1 cellular context compared by ENCODE assay signal in genomic region chr6:26318459-26319404, GRCh38.
TF ChIP-seq lines count a peak whose summit lies in the region.

No MANE protein-coding gene starts in this region.

TF ChIP-seq in K562, 482 proteins besides CTCF, POLR2A, EP300 and RAD21 (continued from another document and continues in another):
- no peak for TF ChIP-seq CHD7 (IDR thresholded peaks at IDR 0.05; ENCODE audit: low read depth, low read length)
- no peak for TF ChIP-seq ATF3 (IDR thresholded peaks at IDR 0.05)
- 0 out of 2 replicates have a peak, but pooled peaks have one; percentile 41 for TF ChIP-seq ATF3 (CRISPR knock-in tag; conservative IDR thresholded peaks at IDR 0.05)
- TF ChIP-seq E2F1 (CRISPR knock-in tag; IDR thresholded peaks at IDR 0.05) = no peak
- TF ChIP-seq ZNF512 (tag; IDR thresholded peaks at IDR 0.05) = no peak
- TF ChIP-seq CBX3 (IDR thresholded peaks at IDR 0.05; ENCODE audit: borderline replicate concordance in 1 of 2, low read length in 2 of 2) = 0 out of 3 replicates have a peak, but pooled peaks of 1 of the 2 experiments have one; percentile 17
- no peak for TF ChIP-seq NCOA4 (IDR thresholded peaks at IDR 0.05; ENCODE audit: partially characterized antibody)
- TF ChIP-seq PCBP1 (IDR thresholded peaks at IDR 0.05; ENCODE audit: low read depth, low read length, poor library complexity, severe bottlenecking) = no peak
- no peak for TF ChIP-seq ZNF224 (CRISPR knock-in tag; IDR thresholded peaks at IDR 0.05)
- no peak for TF ChIP-seq HES1 (IDR thresholded peaks at IDR 0.05; ENCODE audit: low read depth)
- no peak for TF ChIP-seq ZNF146 (CRISPR knock-in tag; IDR thresholded peaks at IDR 0.05; ENCODE audit: unreplicated experiment)
- TF ChIP-seq SLC30A9 (CRISPR knock-in tag; IDR thresholded peaks at IDR 0.05) = no peak
- no peak for TF ChIP-seq ID3 (CRISPR knock-in tag; IDR thresholded peaks at IDR 0.05)
- TF ChIP-seq ID3 (tag; IDR thresholded peaks at IDR 0.05) = 0 out of 2 replicates have a peak, but pooled peaks have one; percentile 44
- TF ChIP-seq FOXP4 (CRISPR knock-in tag; IDR thresholded peaks at IDR 0.05; ENCODE audit: borderline replicate concordance) = no peak
- TF ChIP-seq PHF20 (IDR thresholded peaks at IDR 0.05; ENCODE audit: partially characterized antibody) = no peak
- TF ChIP-seq ARID2 (IDR thresholded peaks at IDR 0.05) = peak; percentile 3; the same call in 1 of the 2 replicates
- 0 out of 2 replicates have a peak, but pooled peaks have one; percentile 9 for TF ChIP-seq ELF4 (CRISPR knock-in tag; IDR thresholded peaks at IDR 0.05)
- TF ChIP-seq FIP1L1 (IDR thresholded peaks at IDR 0.05; ENCODE audit: low read depth, low read length, poor library complexity, severe bottlenecking) = no peak
- TF ChIP-seq ZNF165 (CRISPR knock-in tag; IDR thresholded peaks at IDR 0.05; ENCODE audit: borderline replicate concordance) = no peak
- no peak for TF ChIP-seq ZNF143 (CRISPR knock-in tag; IDR thresholded peaks at IDR 0.05)
- 0 out of 2 replicates have a peak, but pooled peaks have one; percentile 40 for TF ChIP-seq SNIP1 (IDR thresholded peaks at IDR 0.05; ENCODE audit: low read depth)
- TF ChIP-seq ZNF76 (CRISPR knock-in tag; IDR thresholded peaks at IDR 0.05; ENCODE audit: borderline replicate concordance) = no peak
- TF ChIP-seq NFRKB (IDR thresholded peaks at IDR 0.05; ENCODE audit: low read depth) = 0 out of 2 replicates have a peak, but pooled peaks have one; percentile 33
- TF ChIP-seq NR2F6 (CRISPR knock-in tag; IDR thresholded peaks at IDR 0.05) = no peak
- TF ChIP-seq SMAD1 (IDR thresholded peaks at IDR 0.05; ENCODE audit: low read depth, low read length, partially characterized antibody) = no peak
- TF ChIP-seq STAG1 (CRISPR knock-in tag; IDR thresholded peaks at IDR 0.05; ENCODE audit: borderline replicate concordance) = no peak
- no peak for TF ChIP-seq BHLHE40 (IDR thresholded peaks at IDR 0.05; ENCODE audit: low read length)
- no peak for TF ChIP-seq TAF9B (IDR thresholded peaks at IDR 0.05; ENCODE audit: partially characterized antibody)
- TF ChIP-seq ELF1 (tag; IDR thresholded peaks at IDR 0.05) = peak; percentile 1; the same call in 1 of the 2 replicates
- no peak for TF ChIP-seq ZNF384 (IDR thresholded peaks at IDR 0.05; ENCODE audit: low read depth, low read length)
- no peak for TF ChIP-seq NFIX (CRISPR knock-in tag; IDR thresholded peaks at IDR 0.05; ENCODE audit: low read depth)
- no peak for TF ChIP-seq ETS1 (conservative IDR thresholded peaks at IDR 0.05; ENCODE audit: control insufficient read depth, low read depth, low read length)
- TF ChIP-seq GABPB1 (CRISPR knock-in tag; IDR thresholded peaks at IDR 0.05) = no peak
- TF ChIP-seq POLR2AphosphoS5 (IDR thresholded peaks at IDR 0.05; ENCODE audit: control insufficient read depth, insufficient read depth, low read depth, low read length) = no peak
- 0 out of 2 replicates have a peak, but pooled peaks have one; percentile 29 for TF ChIP-seq MAX (CRISPR knock-in tag; IDR thresholded peaks at IDR 0.05)
- TF ChIP-seq NR4A1 (CRISPR knock-in tag; IDR thresholded peaks at IDR 0.05) = no peak
- no peak for TF ChIP-seq NR4A1 (tag; IDR thresholded peaks at IDR 0.05)
- 0 out of 2 replicates have a peak, but pooled peaks have one; percentile 5 for TF ChIP-seq TRIM28 (IDR thresholded peaks at IDR 0.05)
- TF ChIP-seq NONO (IDR thresholded peaks at IDR 0.05; ENCODE audit: low read depth in 2 of 2, low read length in 1 of 2) = no peak
- TF ChIP-seq ZNF197 (CRISPR knock-in tag; IDR thresholded peaks at IDR 0.05; ENCODE audit: low read depth) = no peak
